Comparison of ENCODE assay signal across 14 cellular contexts in genomic region chr1:19725606-19726005, GRCh38.
A peak's percentile ranks its signal among the peaks of the same experiment; 100 is the strongest.
DNase-seq lines count a peak whose midpoint lies in the region; ATAC-seq and TF ChIP-seq lines count a peak whose summit lies in the region.
"Had no signal": no experiment of that assay in that cellular context is flagged by ENCODE, and none has a peak within 500 bp of the region (broad histone marks: within the 10 kb centered on the region; RNA-seq: fewer than 3 reads in every experiment).

No MANE protein-coding gene starts in this region.

- H3K9me3 ChIP-seq in WERI-Rb-1 (ENCODE audit: severe bottlenecking) (peaks cover 9% of the 10 kb centered on the region), aorta (ENCODE audit: control insufficient read depth, low read length) (no peaks in the 10 kb centered on the region), Karpas-422 (ENCODE audit: low read length) (no peaks in the 10 kb centered on the region; the same call in 1 of the 2 replicates)

- H3K36me3 ChIP-seq in WERI-Rb-1 (no peaks in the 10 kb centered on the region), aorta (ENCODE audit: control insufficient read depth in 1 of 2, insufficient read depth in 2 of 2, low read length in 1 of 2) (no peaks in the 10 kb centered on the region), H7 (replicated peaks; ENCODE audit: control insufficient read depth, insufficient read depth, low read length) (no peaks in the 10 kb centered on the region), Karpas-422 (ENCODE audit: insufficient read depth, low read length) (peaks cover 7% of the 10 kb centered on the region; the same call in 1 of the 2 replicates)

- no peak overlapping the region for H2AFZ ChIP-seq in Karpas-422 (ENCODE audit: low read length)

- no peak overlapping the region for H3K4me2 ChIP-seq in Karpas-422 (ENCODE audit: low read depth, low read length, poor library complexity, severe bottlenecking)
- H3K4me2 ChIP-seq: BLaER1 treated with 17β-estradiol and CSF1 and Interleukin-3, amounts not matched to agents 10 nM and 100 nM had no signal

- DNase-seq in WERI-Rb-1 (no peak), cerebellum (ENCODE audit: low spot score) (peak; percentile 11), renal cortical epithelial cell (ENCODE audit: low read depth) (peak; percentile 75), aorta (peak in 1 of 2 donors; percentile 63), ureter (ENCODE audit: low spot score) (no peak), H7 (no peak), Karpas-422 (no peak)
- DNase-seq: Calu3; CD8-positive, alpha-beta T cell; DMS79 treated with DMSO at 0.1 percent for 48 hours; GF-D8; GOT3; H9 had no signal

- no peak overlapping the region for H3K9ac ChIP-seq in Karpas-422 (ENCODE audit: low read length)
- H3K9ac ChIP-seq: BLaER1 treated with 17β-estradiol and CSF1 and Interleukin-3, amounts not matched to agents 10 nM and 100 nM had no signal

- TF ChIP-seq CTCF in WERI-Rb-1 (IDR thresholded peaks at IDR 0.05; ENCODE audit: low read depth, low read length): no peak

- H3K27ac ChIP-seq in WERI-Rb-1: 0 out of 2 replicates have a peak overlapping the region, but pooled peaks have one; percentile 14
- H3K27ac ChIP-seq in aorta (ENCODE audit: low read depth in 1 of 2, low read length in 2 of 2): peak overlapping the region; percentile 6 to 76
- no peak overlapping the region for H3K27ac ChIP-seq in Karpas-422 (ENCODE audit: low read length)
- H3K27ac ChIP-seq: BLaER1 treated with 17β-estradiol and CSF1 and Interleukin-3, amounts not matched to agents 10 nM and 100 nM had no signal

- intact Hi-C loops in aorta (cut with DNase I): loop anchor here (5.0 kb wide), 2 partner anchors 37 to 42 kb away; no protein-coding TSS in a partner anchor

- WGBS in aorta, 2 donors: 5 to 16% methylated on average over 9 of the region's 9 CpGs

- no peaks in the 10 kb centered on the region for H3K79me2 ChIP-seq in Karpas-422 (ENCODE audit: low read length)

- H3K4me1 ChIP-seq in aorta (ENCODE audit: control insufficient read depth in 1 of 2, insufficient read depth in 2 of 2, low read length in 2 of 2): no peaks in the 10 kb centered on the region
- H3K4me1 ChIP-seq in Karpas-422 (ENCODE audit: low read length): peaks cover 7% of the 10 kb centered on the region

- no peaks in the 10 kb centered on the region for H3K9me2 ChIP-seq in Karpas-422 (replicated peaks; ENCODE audit: insufficient read depth, low read length)

- H3K27me3 ChIP-seq in WERI-Rb-1 (ENCODE audit: insufficient read depth, low read depth, severe bottlenecking) (no peaks in the 10 kb centered on the region), aorta (ENCODE audit: control insufficient read depth in 1 of 2, insufficient read depth in 2 of 2, low read length in 1 of 2) (no peaks in the 10 kb centered on the region), H7 (ENCODE audit: control insufficient read depth, insufficient read depth, low read length) (no peaks in the 10 kb centered on the region; the same call in 1 of the 2 replicates), Karpas-422 (ENCODE audit: low read length) (no peaks in the 10 kb centered on the region)
- H3K27me3 ChIP-seq: BLaER1 treated with 17β-estradiol and CSF1 and Interleukin-3, amounts not matched to agents 10 nM and 100 nM had no signal

- H3K4me3 ChIP-seq in WERI-Rb-1 (ENCODE audit: low read depth, low read length) (no peak overlapping the region), aorta (ENCODE audit: low read length in 2 of 2) (no peak overlapping the region), H7 (ENCODE audit: insufficient read depth, low read depth, low read length) (no peak overlapping the region), Karpas-422 (ENCODE audit: low read length) (no peak overlapping the region)
- H3K4me3 ChIP-seq: BLaER1 treated with 17β-estradiol and CSF1 and Interleukin-3, amounts not matched to agents 10 nM and 100 nM had no signal

- ATAC-seq in aorta (ENCODE audit: low FRiP score): peak; percentile 55
- ATAC-seq: CD8-positive, alpha-beta T cell had no signal

- H4K20me1 ChIP-seq in Karpas-422 (ENCODE audit: insufficient read depth, low read depth, low read length): no peaks in the 10 kb centered on the region
- H4K20me1 ChIP-seq: BLaER1 treated with 17β-estradiol and CSF1 and Interleukin-3, amounts not matched to agents 10 nM and 100 nM had no signal

Comparison
In these comparisons a context has a peak if more than half of its experiments do, and no peak if none do; other contexts are left out.
1. DNase-seq: peak in cerebellum (single experiment) and renal cortical epithelial cell (single experiment); none in WERI-Rb-1 (single experiment), ureter (single experiment), H7 (single experiment) and Karpas-422 (single experiment).